Comparison of ENCODE assay signal across 22 cellular contexts in genomic region chr1:48718116-48718630, GRCh38. TPM values are rescaled to one million over a fixed set of nuclear protein-coding genes. Genes with fewer than 3 reads are reported as not detected.
DNase-seq lines count a peak whose midpoint lies in the region; FAIRE-seq and TF ChIP-seq lines count a peak whose summit lies in the region.
"Had no signal": no experiment of that assay in that cellular context is flagged by ENCODE, and none has a peak within 500 bp of the region (broad histone marks: within the 10 kb centered on the region; RNA-seq: fewer than 3 reads in every experiment).

No MANE protein-coding gene starts in this region.

- H3K4me3 ChIP-seq in GM12875 (ENCODE audit: low read depth, low read length) (no peak overlapping the region), WERI-Rb-1 (ENCODE audit: low read depth, low read length) (no peak overlapping the region), epithelial cell of proximal tubule (ENCODE audit: low read depth, low read length) (no peak overlapping the region), tibial nerve (no peak overlapping the region)
- H3K4me3 ChIP-seq: SJCRH30 had no signal

- no peaks in the 10 kb centered on the region for H3K36me3 Mint-ChIP-seq in nephron progenitor cell (ENCODE audit: low read depth)

- H3K36me3 ChIP-seq in WERI-Rb-1 = no peaks in the 10 kb centered on the region
- no peaks in the 10 kb centered on the region for H3K36me3 ChIP-seq in tibial nerve
- H3K36me3 ChIP-seq: BE2C, SJCRH30 had no signal

- no peak overlapping the region for H3K27ac Mint-ChIP-seq in nephron progenitor cell
- H3K27ac Mint-ChIP-seq: IgD-negative memory B cell had no signal

- no peak for TF ChIP-seq POLR2A in tibial nerve (IDR thresholded peaks at IDR 0.05)

- DNase-seq in D721Med (ENCODE audit: insufficient read length, low spot score) = no peak
- DNase-seq in WERI-Rb-1 = no peak
- DNase-seq in epithelial cell of proximal tubule (ENCODE audit: low read depth) = no peak
- no peak for DNase-seq in ureter (ENCODE audit: low spot score)
- no peak for DNase-seq in nephron progenitor cell
- no peak for DNase-seq in head of caudate nucleus
- no peak for DNase-seq in tibial nerve (ENCODE audit: low spot score in 2 of 2)
- DNase-seq: BE2C; DMS79; GOT3; Karpas-422; NCI-H1048; NCI-H1417 treated with DMSO at 0.1 percent for 48 hours; NCI-H187; NK-92 treated with Interleukin-12 subunit alpha and Interleukin-12 subunit beta, amount 100 ng/mL, for 24 hours; OCI-M1; SJCRH30 had no signal

- H3K9me3 Mint-ChIP-seq in nephron progenitor cell = no peaks in the 10 kb centered on the region

- H3K27ac ChIP-seq in WERI-Rb-1 (no peak overlapping the region), tibial nerve (no peak overlapping the region)
- H3K27ac ChIP-seq: SJCRH30 had no signal

- no peak for FAIRE-seq in D721Med (lab: Jason Lieb, UNC)
- FAIRE-seq: HTR-8/SVneo, RCC 7860 had no signal

- H3K4me3 Mint-ChIP-seq in nephron progenitor cell = no peak overlapping the region
- H3K4me3 Mint-ChIP-seq: IgD-negative memory B cell had no signal

- H3K4me1 ChIP-seq in tibial nerve = no peaks in the 10 kb centered on the region
- H3K4me1 ChIP-seq: BE2C, SJCRH30 had no signal

- H3K4me1 Mint-ChIP-seq in nephron progenitor cell = no peaks in the 10 kb centered on the region
- H3K4me1 Mint-ChIP-seq: IgD-negative memory B cell had no signal

- peaks cover 6% of the 10 kb centered on the region for H3K27me3 Mint-ChIP-seq in nephron progenitor cell (ENCODE audit: low read depth, poor library complexity)
- H3K27me3 Mint-ChIP-seq: IgD-negative memory B cell had no signal

- intact Hi-C loops in head of caudate nucleus (cut with DNase I) = no loop called here

- TF ChIP-seq CTCF in D721Med (IDR thresholded peaks at IDR 0.05; ENCODE audit: insufficient read depth, missing control alignments) (peak; percentile 3), GM12875 (IDR thresholded peaks at IDR 0.05; ENCODE audit: borderline replicate concordance, insufficient read depth, low read depth, low read length) (0 out of 2 replicates have a peak, but pooled peaks have one; percentile 6), WERI-Rb-1 (IDR thresholded peaks at IDR 0.05; ENCODE audit: low read depth, low read length) (0 out of 2 replicates have a peak, but pooled peaks have one; percentile 46), epithelial cell of proximal tubule (conservative IDR thresholded peaks at IDR 0.05; ENCODE audit: low read depth, low read length) (peak; percentile 4), nephron progenitor cell (IDR thresholded peaks at IDR 0.05) (no peak), tibial nerve (IDR thresholded peaks at IDR 0.05) (no peak)

- H3K27me3 ChIP-seq in WERI-Rb-1 (ENCODE audit: insufficient read depth, low read depth, severe bottlenecking) (no peaks in the 10 kb centered on the region), tibial nerve (no peaks in the 10 kb centered on the region)
- H3K27me3 ChIP-seq: BE2C, SJCRH30 had no signal

- no peaks in the 10 kb centered on the region for H3K9me3 ChIP-seq in WERI-Rb-1 (ENCODE audit: severe bottlenecking)
- no peaks in the 10 kb centered on the region for H3K9me3 ChIP-seq in tibial nerve
- H3K9me3 ChIP-seq: BE2C, SJCRH30 had no signal

- no peak for TF ChIP-seq EP300 in tibial nerve (IDR thresholded peaks at IDR 0.05)

RNA-seq across cellular contexts. Expression of gene BEND5, which starts 58.5 kb away (rescaled TPM):
- 1.3 and 1.9 TPM in 2 replicates for total RNA-seq in epithelial cell of proximal tubule
- total RNA-seq in ureter = 8.3 TPM
- total RNA-seq in tibial nerve = 1 to 10 TPM; 1.5 to 4.7 (median 2.8) TPM
- total RNA-seq: NCI-H460 had no signal

Comparison
In these comparisons a context has a peak if more than half of its experiments do, and no peak if none do; other contexts are left out.
1. CTCF ChIP-seq: peak in D721Med (single experiment), GM12875 (single experiment), WERI-Rb-1 (single experiment) and epithelial cell of proximal tubule (single experiment); none in nephron progenitor cell (single experiment) and tibial nerve (0 of 5).